18 cellular contexts compared by ENCODE assay signal in the genomic region with DNA sequence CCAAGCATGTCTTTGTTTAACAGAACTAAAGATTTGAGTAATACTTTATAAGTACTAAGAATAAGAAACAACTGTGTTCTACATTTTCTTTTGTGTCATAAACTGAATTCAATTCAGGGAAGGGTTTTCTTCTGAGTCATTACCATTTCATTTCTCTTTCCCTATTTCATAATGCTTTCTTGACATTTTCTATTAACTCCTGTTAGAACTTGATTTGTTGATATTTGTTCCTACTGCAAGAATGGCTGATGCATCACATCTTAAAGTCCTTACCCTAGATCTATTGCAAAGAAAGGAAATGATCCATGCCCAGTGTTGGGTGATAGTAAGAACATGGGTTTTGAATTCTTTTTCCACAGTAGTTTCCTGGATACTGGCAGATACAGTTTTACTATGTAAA.
A peak's percentile ranks its signal among the peaks of the same experiment; 100 is the strongest.
DNase-seq lines count a peak whose midpoint lies in the region; ATAC-seq, FAIRE-seq and TF ChIP-seq lines count a peak whose summit lies in the region.
"Had no signal": no experiment of that assay in that cellular context is flagged by ENCODE, and none has a peak within 500 bp of the region (broad histone marks: within the 10 kb centered on the region; RNA-seq: fewer than 3 reads in every experiment).

No MANE protein-coding gene starts in this region.

- BruUV-seq in HepG2 (replicated peaks; lab: Mats Ljungman, UMichigan), result no TSS peak

- no peak for TF ChIP-seq CTCF in smooth muscle cell (IDR thresholded peaks at IDR 0.05; ENCODE audit: borderline replicate concordance, insufficient read depth, poor library complexity, severe bottlenecking)
- no peak for TF ChIP-seq CTCF in HepG2 (CRISPR knock-in tag; IDR thresholded peaks at IDR 0.05)

- H3K36me3 Mint-ChIP-seq in activated T-helper 2 cell treated with anti-CD3 and anti-CD28 coated beads, Interferon-gamma antibody, Interleukin-2, Interleukin-4, amounts not matched to agents 10 μg/mL and 5 μg/mL and 100 μg/mL, durations not matched to agents 14 hours and 24 hours and 36 hours (ENCODE audit: low read depth), result no peaks in the 10 kb centered on the region
- H3K36me3 Mint-ChIP-seq: activated CD4-positive, alpha-beta memory T cell treated with anti-CD3 and anti-CD28 coated beads for 36 hours had no signal

- intact Hi-C loops in HepG2 (cut with micrococcal nuclease; ENCODE audit: unreplicated experiment), result no loop called here
- intact Hi-C loops in activated T-helper 2 cell treated with anti-CD3 and anti-CD28 coated beads, Interferon-gamma antibody, Interleukin-2, Interleukin-4, amounts not matched to agents 10 μg/mL and 5 μg/mL and 100 μg/mL, durations not matched to agents 14 hours and 24 hours and 36 hours (cut with micrococcal nuclease), result no loop called here

- DNase-seq in GM04503 (ENCODE audit: low read depth), result peak; percentile 71
- peak; percentile 83 for DNase-seq in adipocyte (ENCODE audit: low read depth)
- peak; percentile 52 for DNase-seq in fibroblast of the conjunctiva (ENCODE audit: low read depth)
- DNase-seq in smooth muscle cell (lab: John Stamatoyannopoulos, UW; ENCODE audit: unreplicated experiment), result no peak
- DNase-seq in HepG2 (ENCODE audit: low spot score), result no peak
- DNase-seq in activated T-helper 2 cell treated with anti-CD3 and anti-CD28 coated beads, Interferon-gamma antibody, Interleukin-2, Interleukin-4, amounts not matched to agents 10 μg/mL and 5 μg/mL and 100 μg/mL, durations not matched to agents 14 hours and 24 hours and 36 hours (ENCODE audit: low spot score), result no peak
- DNase-seq in AML-193 (lab: John Stamatoyannopoulos, UW), result no peak
- DNase-seq: activated CD4-positive, alpha-beta memory T cell treated with anti-CD3 and anti-CD28 coated beads for 36 hours; activated effector memory CD4-positive, alpha-beta T cell treated with Interleukin-2 at 50 U/mL for 16 hours; effector memory CD4-positive, alpha-beta T cell; left lung; NCI-H1105 treated with DMSO at 0.1 percent for 48 hours had no signal

- peak overlapping the region; percentile 30 for H3K27ac ChIP-seq in smooth muscle cell (ENCODE audit: low read depth)
- no peak overlapping the region for H3K27ac ChIP-seq in HepG2 (ENCODE audit: extremely low read length, insufficient read depth, low read length)
- H3K27ac ChIP-seq: left lung, prostate gland, SJSA1, testis had no signal

- no peaks in the 10 kb centered on the region for H3K9me3 Mint-ChIP-seq in activated T-helper 2 cell treated with anti-CD3 and anti-CD28 coated beads, Interferon-gamma antibody, Interleukin-2, Interleukin-4, amounts not matched to agents 10 μg/mL and 5 μg/mL and 100 μg/mL, durations not matched to agents 14 hours and 24 hours and 36 hours

- TF ChIP-seq POLR2A in HepG2 (IDR thresholded peaks at IDR 0.05; ENCODE audit: insufficient read depth in 1 of 2, low read depth in 2 of 2, low read length in 2 of 2), result no peak

- H3K9ac ChIP-seq in adipocyte (ENCODE audit: low read length) (no peak overlapping the region), smooth muscle cell (ENCODE audit: low read depth) (no peak overlapping the region), HepG2 (ENCODE audit: insufficient read depth, low read depth, low read length) (no peak overlapping the region)

- ATAC-seq in HepG2, result no peak
- ATAC-seq: left lung had no signal

- H4K20me1 ChIP-seq in smooth muscle cell (ENCODE audit: low read depth) (no peaks in the 10 kb centered on the region), HepG2 (ENCODE audit: insufficient read depth, low read length) (no peaks in the 10 kb centered on the region)

- in situ Hi-C loops in HepG2 (cut with HindIII; ENCODE audit: extremely low pct_ligation_motif_present, low pct_unique_long_range_greater_than_20kb), result no loop called here

- H3K4me1 Mint-ChIP-seq in activated T-helper 2 cell treated with anti-CD3 and anti-CD28 coated beads, Interferon-gamma antibody, Interleukin-2, Interleukin-4, amounts not matched to agents 10 μg/mL and 5 μg/mL and 100 μg/mL, durations not matched to agents 14 hours and 24 hours and 36 hours (ENCODE audit: low read depth), result no peaks in the 10 kb centered on the region

- TF ChIP-seq EP300 in HepG2 (IDR thresholded peaks at IDR 0.05; ENCODE audit: low read depth in 2 of 2, low read length in 2 of 2) (no peak), HepG2 (CRISPR knock-in tag; IDR thresholded peaks at IDR 0.05; ENCODE audit: borderline replicate concordance) (no peak)

- H3K4me3 ChIP-seq in adipocyte (ENCODE audit: low read length), result no peak overlapping the region
- no peak overlapping the region for H3K4me3 ChIP-seq in smooth muscle cell
- H3K4me3 ChIP-seq in HepG2 (replicated peaks in 1 of 3; ENCODE audit: insufficient read depth in 1 of 3, low read depth in 2 of 3, low read length in 3 of 3), result no peak overlapping the region
- H3K4me3 ChIP-seq: left lung, prostate gland, SJSA1, testis had no signal

- H3K27ac Mint-ChIP-seq in activated T-helper 2 cell treated with anti-CD3 and anti-CD28 coated beads, Interferon-gamma antibody, Interleukin-2, Interleukin-4, amounts not matched to agents 10 μg/mL and 5 μg/mL and 100 μg/mL, durations not matched to agents 14 hours and 24 hours and 36 hours, result no peak overlapping the region
- H3K27ac Mint-ChIP-seq: activated CD4-positive, alpha-beta memory T cell treated with anti-CD3 and anti-CD28 coated beads for 36 hours had no signal

- no peak for TF ChIP-seq RAD21 in HepG2 (CRISPR knock-in tag; IDR thresholded peaks at IDR 0.05)

- H3K9me3 ChIP-seq in adipocyte (ENCODE audit: control insufficient read depth, low read length), result no peaks in the 10 kb centered on the region
- H3K9me3 ChIP-seq in smooth muscle cell (replicated peaks; ENCODE audit: low read depth), result no peaks in the 10 kb centered on the region
- no peaks in the 10 kb centered on the region for H3K9me3 ChIP-seq in HepG2 (ENCODE audit: low read length)
- H3K9me3 ChIP-seq: prostate gland, SJSA1, testis had no signal

- H3K4me2 ChIP-seq in smooth muscle cell, result no peak overlapping the region
- H3K4me2 ChIP-seq in HepG2 (ENCODE audit: low read depth, low read length), result no peak overlapping the region

- H3F3A ChIP-seq in smooth muscle cell (ENCODE audit: low read depth), result no peaks in the 10 kb centered on the region

- no peak overlapping the region for H3K4me3 Mint-ChIP-seq in activated T-helper 2 cell treated with anti-CD3 and anti-CD28 coated beads, Interferon-gamma antibody, Interleukin-2, Interleukin-4, amounts not matched to agents 10 μg/mL and 5 μg/mL and 100 μg/mL, durations not matched to agents 14 hours and 24 hours and 36 hours (ENCODE audit: low read depth)
- H3K4me3 Mint-ChIP-seq: activated CD4-positive, alpha-beta memory T cell treated with anti-CD3 and anti-CD28 coated beads for 36 hours had no signal

- CTCF ChIA-PET in HepG2 (lab: Yijun Ruan, JAX; ENCODE audit: low intra/inter-chr PET ratio, low total read pairs), result no interaction called here

- H3K79me2 ChIP-seq in smooth muscle cell (ENCODE audit: low read depth) (no peaks in the 10 kb centered on the region), HepG2 (ENCODE audit: insufficient read depth, low read length) (no peaks in the 10 kb centered on the region)

- no peaks in the 10 kb centered on the region for H3K27me3 Mint-ChIP-seq in activated T-helper 2 cell treated with anti-CD3 and anti-CD28 coated beads, Interferon-gamma antibody, Interleukin-2, Interleukin-4, amounts not matched to agents 10 μg/mL and 5 μg/mL and 100 μg/mL, durations not matched to agents 14 hours and 24 hours and 36 hours (ENCODE audit: low read depth)
- H3K27me3 Mint-ChIP-seq: activated CD4-positive, alpha-beta memory T cell treated with anti-CD3 and anti-CD28 coated beads for 36 hours had no signal

- H3K4me1 ChIP-seq in adipocyte (ENCODE audit: control insufficient read depth, insufficient read depth, low read length), result peaks cover 18% of the 10 kb centered on the region
- no peaks in the 10 kb centered on the region for H3K4me1 ChIP-seq in smooth muscle cell (ENCODE audit: low read depth)
- no peaks in the 10 kb centered on the region for H3K4me1 ChIP-seq in HepG2 (ENCODE audit: insufficient read depth, low read length)
- H3K4me1 ChIP-seq: left lung, prostate gland, testis had no signal

- no peak overlapping the region for H2AFZ ChIP-seq in smooth muscle cell (ENCODE audit: low read depth)
- no peak overlapping the region for H2AFZ ChIP-seq in HepG2 (ENCODE audit: low read length)

- no peaks in the 10 kb centered on the region for H3K36me3 ChIP-seq in adipocyte (ENCODE audit: control insufficient read depth, insufficient read depth, low read length, severe bottlenecking)
- no peaks in the 10 kb centered on the region for H3K36me3 ChIP-seq in smooth muscle cell (ENCODE audit: low read depth)
- H3K36me3 ChIP-seq in HepG2 (replicated peaks in 1 of 2; ENCODE audit: control insufficient read depth in 1 of 2, insufficient read depth in 2 of 2, low read length in 2 of 2), result no peaks in the 10 kb centered on the region
- H3K36me3 ChIP-seq: left lung, prostate gland, SJSA1 had no signal

- POLR2A ChIA-PET in HepG2 (lab: Yijun Ruan, JAX), result no interaction called here

- H3K27me3 ChIP-seq in adipocyte (replicated peaks; ENCODE audit: control insufficient read depth, insufficient read depth, low read length) (no peaks in the 10 kb centered on the region), smooth muscle cell (ENCODE audit: low read depth) (no peaks in the 10 kb centered on the region), HepG2 (ENCODE audit: control insufficient read depth in 1 of 2, insufficient read depth in 2 of 2, low read length in 2 of 2) (no peaks in the 10 kb centered on the region)
- H3K27me3 ChIP-seq: left lung, SJSA1, testis had no signal

- FAIRE-seq in HepG2 (lab: Jason Lieb, UNC), result no peak
- FAIRE-seq: GM18507, H1, TTC549 had no signal

TF ChIP-seq in HepG2, 621 proteins besides CTCF, POLR2A, EP300 and RAD21 (continues in another document):
- TF ChIP-seq ZNF30 (CRISPR knock-in tag; IDR thresholded peaks at IDR 0.05) (no peak), ZFP90 (CRISPR knock-in tag; IDR thresholded peaks at IDR 0.05; ENCODE audit: borderline replicate concordance) (no peak), PAX8 (CRISPR knock-in tag; IDR thresholded peaks at IDR 0.05; ENCODE audit: borderline replicate concordance) (no peak), ZNF644 (CRISPR knock-in tag; IDR thresholded peaks at IDR 0.05; ENCODE audit: low read depth) (no peak), ZEB1 (IDR thresholded peaks at IDR 0.05; ENCODE audit: insufficient replicate concordance, low read depth) (no peak), ARID2 (CRISPR knock-in tag; IDR thresholded peaks at IDR 0.05; ENCODE audit: borderline replicate concordance) (no peak), ZNF83 (CRISPR knock-in tag; IDR thresholded peaks at IDR 0.05; ENCODE audit: borderline replicate concordance) (no peak), ZNF253 (CRISPR knock-in tag; IDR thresholded peaks at IDR 0.05; ENCODE audit: borderline replicate concordance) (no peak), ZBTB7A (CRISPR knock-in tag; IDR thresholded peaks at IDR 0.05) (no peak)

Comparison
In these comparisons a context has a peak if more than half of its experiments do, and no peak if none do; other contexts are left out.
1. DNase-seq: peak in GM04503 (single experiment), adipocyte (single experiment) and fibroblast of the conjunctiva (single experiment); none in smooth muscle cell (single experiment), HepG2 (single experiment), activated T-helper 2 cell treated with anti-CD3 and anti-CD28 coated beads, Interferon-gamma antibody, Interleukin-2, Interleukin-4, amounts not matched to agents 10 μg/mL and 5 μg/mL and 100 μg/mL, durations not matched to agents 14 hours and 24 hours and 36 hours (single experiment) and AML-193 (0 of 2).